Comparison of ENCODE assay signal across 22 cellular contexts in genomic region chr6:29951882-29952281, GRCh38. TPM values are rescaled to one million over a fixed set of nuclear protein-coding genes. Genes with fewer than 3 reads are reported as not detected.
A peak's percentile ranks its signal among the peaks of the same experiment; 100 is the strongest.
DNase-seq lines count a peak whose midpoint lies in the region; ATAC-seq and TF ChIP-seq lines count a peak whose summit lies in the region.
"Had no signal": no experiment of that assay in that cellular context is flagged by ENCODE, and none has a peak within 500 bp of the region (broad histone marks: within the 10 kb centered on the region; RNA-seq: fewer than 3 reads in every experiment).

No MANE protein-coding gene starts in this region.

- no peak for TF ChIP-seq POLR2A in gastrocnemius medialis (IDR thresholded peaks at IDR 0.05)

- peak overlapping the region in 3 of 4 donors; percentile 13 to 76 (median 39) for H3K27ac ChIP-seq in gastrocnemius medialis
- H3K27ac ChIP-seq: BLaER1 treated with 17β-estradiol and CSF1 and Interleukin-3, amounts not matched to agents 10 nM and 100 nM had no signal

- intact Hi-C loops in Right ventricle myocardium superior (cut with DNase I): no loop called here
- intact Hi-C loops in cardiac septum (cut with DNase I): no loop called here
- intact Hi-C loops in natural killer cell (cut with micrococcal nuclease): no loop called here
- intact Hi-C loops in gastrocnemius medialis (cut with DNase I; ENCODE audit: low total_unique reads): no loop called here

- peaks cover 47% of the 10 kb centered on the region in 2 donors for H3K4me1 Mint-ChIP-seq in natural killer cell
- H3K4me1 Mint-ChIP-seq in natural killer cell treated with Interleukin-12 subunit alpha and Interleukin-12 subunit beta and Interleukin-15 and Interleukin-18, amount 100 ng/mL, for 72 hours (ENCODE audit: low read depth in 2 of 2): peaks cover 9 to 23% of the 10 kb centered on the region in 2 donors
- H3K4me1 Mint-ChIP-seq: GM23338, H9 had no signal

- peaks cover 9% of the 10 kb centered on the region for H3K36me3 Mint-ChIP-seq in natural killer cell
- H3K36me3 Mint-ChIP-seq in natural killer cell treated with Interleukin-12 subunit alpha and Interleukin-12 subunit beta and Interleukin-15 and Interleukin-18, amount 100 ng/mL, for 72 hours: no peaks in the 10 kb centered on the region

- no peak for DNase-seq in Right ventricle myocardium superior
- DNase-seq in cardiac septum (ENCODE audit: low spot score): no peak
- no peak for DNase-seq in natural killer cell
- no peak for DNase-seq in natural killer cell treated with Interleukin-12 subunit alpha and Interleukin-12 subunit beta and Interleukin-15 and Interleukin-18, amount 100 ng/mL, for 72 hours (ENCODE audit: low spot score)
- no peak for DNase-seq in gastrocnemius medialis
- no peak for DNase-seq in stimulated activated CD8-positive, alpha-beta memory T cell treated with anti-CD3 and anti-CD28 coated beads, Interleukin-4, amount 100 ng/mL, for 48 hours
- DNase-seq: 8988T; ACHN; AML-193; BE2C; CD4-positive, alpha-beta T cell; CD8-positive, alpha-beta memory T cell; DMS 273 treated with DMSO at 0.1 percent for 48 hours; DMS79; EL; GF-D8; H9 had no signal

- H3K4me1 ChIP-seq in gastrocnemius medialis: peaks cover 9 to 14% of the 10 kb centered on the region in 2 donors

- H3K4me3 Mint-ChIP-seq in natural killer cell: peak overlapping the region; percentile 28
- H3K4me3 Mint-ChIP-seq in natural killer cell treated with Interleukin-12 subunit alpha and Interleukin-12 subunit beta and Interleukin-15 and Interleukin-18, amount 100 ng/mL, for 72 hours: no peak overlapping the region
- H3K4me3 Mint-ChIP-seq: CD14-positive monocyte; CD4-positive, alpha-beta T cell; CD8-positive, alpha-beta memory T cell; GM23338; H9 had no signal

- H3K36me3 ChIP-seq in gastrocnemius medialis: no peaks in the 10 kb centered on the region
- H3K36me3 ChIP-seq: BE2C had no signal

- H3K9me3 Mint-ChIP-seq in natural killer cell: no peaks in the 10 kb centered on the region
- no peaks in the 10 kb centered on the region for H3K9me3 Mint-ChIP-seq in natural killer cell treated with Interleukin-12 subunit alpha and Interleukin-12 subunit beta and Interleukin-15 and Interleukin-18, amount 100 ng/mL, for 72 hours
- H3K9me3 Mint-ChIP-seq: CD14-positive monocyte; CD4-positive, alpha-beta T cell; CD8-positive, alpha-beta memory T cell; GM23338; H9 had no signal

- no peak overlapping the region for H3K4me3 ChIP-seq in gastrocnemius medialis
- H3K4me3 ChIP-seq: A549; BLaER1 treated with 17β-estradiol and CSF1 and Interleukin-3, amounts not matched to agents 10 nM and 100 nM; GM23338 had no signal

- no peaks in the 10 kb centered on the region for H3K9me3 ChIP-seq in gastrocnemius medialis
- H3K9me3 ChIP-seq: A549, BE2C had no signal

- H3K27ac Mint-ChIP-seq in natural killer cell: peak overlapping the region in 1 of 2 donors; percentile 21
- H3K27ac Mint-ChIP-seq in natural killer cell treated with Interleukin-12 subunit alpha and Interleukin-12 subunit beta and Interleukin-15 and Interleukin-18, amount 100 ng/mL, for 72 hours: no peak overlapping the region
- H3K27ac Mint-ChIP-seq: CD4-positive, alpha-beta T cell; GM23338; H9 had no signal

- H3K27me3 ChIP-seq in gastrocnemius medialis: no peaks in the 10 kb centered on the region
- H3K27me3 ChIP-seq: BE2C; BLaER1 treated with 17β-estradiol and CSF1 and Interleukin-3, amounts not matched to agents 10 nM and 100 nM had no signal

- TF ChIP-seq CTCF in natural killer cell (IDR thresholded peaks at IDR 0.05) (no peak), gastrocnemius medialis (IDR thresholded peaks at IDR 0.05 in 4 of 5, conservative IDR thresholded peaks at IDR 0.05 in 1 of 5) (no peak)

- no peaks in the 10 kb centered on the region for H3K27me3 Mint-ChIP-seq in natural killer cell (ENCODE audit: low read depth in 2 of 2)
- H3K27me3 Mint-ChIP-seq in natural killer cell treated with Interleukin-12 subunit alpha and Interleukin-12 subunit beta and Interleukin-15 and Interleukin-18, amount 100 ng/mL, for 72 hours: no peaks in the 10 kb centered on the region
- H3K27me3 Mint-ChIP-seq: CD4-positive, alpha-beta T cell had no signal

- in situ Hi-C loops in gastrocnemius medialis (cut with MboI; ENCODE audit: low sequenced_read_pairs in 4 of 4): no loop called here

- ATAC-seq in Right ventricle myocardium superior (ENCODE audit: poor library complexity) (peak; percentile 61), natural killer cell (no peak), gastrocnemius medialis (no peak)
- no peak for ATAC-seq in natural killer cell treated with Interleukin-12 subunit alpha and Interleukin-12 subunit beta and Interleukin-15 and Interleukin-18, amount 100 ng/mL, for 72 hours
- ATAC-seq: A549, GM23338, HCT116 had no signal

RNA-seq across cellular contexts. Expression of gene HLA-A, which starts 9.6 kb away (rescaled TPM):
- total RNA-seq in Right ventricle myocardium superior (222 TPM), cardiac septum (268 TPM), natural killer cell (1,000 to 10,000 TPM; 2,088 to 2,855 (median 2,731) TPM), gastrocnemius medialis (100 to 1,000 TPM; 149 to 161 (median 154) TPM)
- total RNA-seq in natural killer cell treated with Interleukin-12 subunit alpha and Interleukin-12 subunit beta and Interleukin-15 and Interleukin-18, amount 100 ng/mL, for 72 hours: 1,000 to 10,000 TPM; 1,618 to 3,352 TPM
